In the genomic region with DNA sequence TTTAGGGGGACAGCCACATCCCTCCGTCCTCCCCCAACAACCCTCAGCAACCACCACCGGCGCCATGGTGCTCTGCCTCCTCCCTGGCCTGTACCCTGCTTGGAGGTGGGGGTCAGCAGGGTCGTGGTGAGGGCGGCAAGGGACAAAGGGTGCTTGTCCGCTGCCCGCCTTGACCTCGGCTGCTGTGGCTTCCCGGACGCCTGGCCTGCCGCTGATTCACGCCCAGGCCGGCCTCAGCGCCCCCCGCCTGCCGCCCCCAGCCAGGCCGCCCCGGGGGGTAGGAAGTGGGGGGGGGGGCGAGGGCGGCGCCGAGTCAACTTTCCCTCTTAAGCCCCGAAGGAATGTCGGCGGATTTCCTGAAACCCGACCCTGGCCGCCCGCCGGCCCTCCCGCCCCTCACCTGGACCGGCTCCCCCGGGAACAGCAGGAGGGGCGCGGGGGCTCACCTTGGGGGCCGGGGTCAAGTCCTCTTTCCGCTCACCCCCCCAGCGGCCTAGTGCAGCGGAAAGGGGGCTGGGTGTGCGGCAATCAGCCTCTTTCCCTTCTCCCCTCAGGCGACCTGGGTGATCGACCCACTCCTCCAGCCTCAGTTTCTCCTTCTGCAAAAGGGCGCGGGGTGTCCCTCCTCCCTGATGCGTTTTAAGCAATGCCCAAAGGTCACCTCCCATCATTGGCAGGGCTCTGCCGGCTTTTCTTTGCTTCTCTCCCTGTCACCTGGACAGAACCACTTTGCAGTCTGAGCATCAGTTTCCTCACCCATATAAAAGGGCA, we compare ENCODE assay signal across 1 cellular context.
TF ChIP-seq lines count a peak whose summit lies in the region.

No MANE protein-coding gene starts in this region.

TF ChIP-seq in HepG2, 621 proteins besides CTCF, POLR2A, EP300 and RAD21 (continued from another document and continues in another):
- TF ChIP-seq, protein P1, sequence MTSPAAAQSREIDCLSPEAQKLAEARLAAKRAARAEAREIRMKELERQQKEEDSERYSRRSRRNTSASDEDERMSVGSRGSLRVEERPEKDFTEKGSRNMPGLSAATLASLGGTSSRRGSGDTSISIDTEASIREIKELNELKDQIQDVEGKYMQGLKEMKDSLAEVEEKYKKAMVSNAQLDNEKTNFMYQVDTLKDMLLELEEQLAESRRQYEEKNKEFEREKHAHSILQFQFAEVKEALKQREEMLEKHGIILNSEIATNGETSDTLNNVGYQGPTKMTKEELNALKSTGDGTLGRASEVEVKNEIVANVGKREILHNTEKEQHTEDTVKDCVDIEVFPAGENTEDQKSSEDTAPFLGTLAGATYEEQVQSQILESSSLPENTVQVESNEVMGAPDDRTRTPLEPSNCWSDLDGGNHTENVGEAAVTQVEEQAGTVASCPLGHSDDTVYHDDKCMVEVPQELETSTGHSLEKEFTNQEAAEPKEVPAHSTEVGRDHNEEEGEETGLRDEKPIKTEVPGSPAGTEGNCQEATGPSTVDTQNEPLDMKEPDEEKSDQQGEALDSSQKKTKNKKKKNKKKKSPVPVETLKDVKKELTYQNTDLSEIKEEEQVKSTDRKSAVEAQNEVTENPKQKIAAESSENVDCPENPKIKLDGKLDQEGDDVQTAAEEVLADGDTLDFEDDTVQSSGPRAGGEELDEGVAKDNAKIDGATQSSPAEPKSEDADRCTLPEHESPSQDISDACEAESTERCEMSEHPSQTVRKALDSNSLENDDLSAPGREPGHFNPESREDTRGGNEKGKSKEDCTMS (CRISPR knock-in tag; conservative IDR thresholded peaks at IDR 0.05) = no peak
- TF ChIP-seq ZNF816 (CRISPR knock-in tag; IDR thresholded peaks at IDR 0.05; ENCODE audit: borderline replicate concordance) (no peak), YEATS2 (CRISPR knock-in tag; IDR thresholded peaks at IDR 0.05; ENCODE audit: borderline replicate concordance) (no peak), ZNF225 (CRISPR knock-in tag; IDR thresholded peaks at IDR 0.05) (no peak), ZNF101 (CRISPR knock-in tag; IDR thresholded peaks at IDR 0.05; ENCODE audit: borderline replicate concordance, low read depth) (no peak), PHF21A (CRISPR knock-in tag; IDR thresholded peaks at IDR 0.05) (peak; percentile 92), ETV6 (CRISPR knock-in tag; conservative IDR thresholded peaks at IDR 0.05) (0 out of 2 replicates have a peak, but pooled peaks have one; percentile 7), KDM1A (CRISPR knock-in tag; IDR thresholded peaks at IDR 0.05) (0 out of 2 replicates have a peak, but pooled peaks have one; percentile 7), ZNF577 (CRISPR knock-in tag; IDR thresholded peaks at IDR 0.05; ENCODE audit: borderline replicate concordance, low read depth) (no peak), MIXL1 (CRISPR knock-in tag; IDR thresholded peaks at IDR 0.05) (no peak), EZH2 (conservative IDR thresholded peaks at IDR 0.05; ENCODE audit: low read depth, low read length) (no peak), DPF2 (CRISPR knock-in tag; IDR thresholded peaks at IDR 0.05; ENCODE audit: borderline replicate concordance, low read depth) (peak; percentile 53; the same call in 1 of the 2 replicates), CC2D1A (CRISPR knock-in tag; IDR thresholded peaks at IDR 0.05) (no peak), KAT8 (CRISPR knock-in tag; IDR thresholded peaks at IDR 0.05) (no peak), ZNF550 (CRISPR knock-in tag; IDR thresholded peaks at IDR 0.05; ENCODE audit: borderline replicate concordance) (0 out of 2 replicates have a peak, but pooled peaks have one; percentile 12), ZNF329 (CRISPR knock-in tag; IDR thresholded peaks at IDR 0.05; ENCODE audit: low read depth) (no peak), TARDBP (CRISPR knock-in tag; IDR thresholded peaks at IDR 0.05) (peak; percentile 91; the same call in 1 of the 2 replicates), NCOA2 (CRISPR knock-in tag; IDR thresholded peaks at IDR 0.05) (peak; percentile 84), ZNF713 (CRISPR knock-in tag; IDR thresholded peaks at IDR 0.05) (no peak), ZZZ3 (CRISPR knock-in tag; IDR thresholded peaks at IDR 0.05; ENCODE audit: borderline replicate concordance) (no peak), CREB1 (IDR thresholded peaks at IDR 0.05) (no peak), CREB1 (CRISPR knock-in tag; IDR thresholded peaks at IDR 0.05) (no peak), ZNF670 (CRISPR knock-in tag; IDR thresholded peaks at IDR 0.05; ENCODE audit: borderline replicate concordance) (no peak), TBX2 (CRISPR knock-in tag; IDR thresholded peaks at IDR 0.05; ENCODE audit: borderline replicate concordance) (peak; percentile 91), MIER3 (CRISPR knock-in tag; IDR thresholded peaks at IDR 0.05; ENCODE audit: borderline replicate concordance) (peak; percentile 40; the same call in 1 of the 2 replicates), ZNF639 (CRISPR knock-in tag; conservative IDR thresholded peaks at IDR 0.05) (peak; percentile 82; the same call in 1 of the 2 replicates), ZNF382 (CRISPR knock-in tag; IDR thresholded peaks at IDR 0.05; ENCODE audit: borderline replicate concordance) (no peak), ZNF33A (CRISPR knock-in tag; IDR thresholded peaks at IDR 0.05; ENCODE audit: borderline replicate concordance) (no peak), NFE2L2 (IDR thresholded peaks at IDR 0.05; ENCODE audit: low read length) (no peak), ZNF607 (CRISPR knock-in tag; IDR thresholded peaks at IDR 0.05; ENCODE audit: borderline replicate concordance) (no peak), MAFG (CRISPR knock-in tag; IDR thresholded peaks at IDR 0.05) (no peak), TOPORS (CRISPR knock-in tag; IDR thresholded peaks at IDR 0.05) (no peak), BRF2 (CRISPR knock-in tag; IDR thresholded peaks at IDR 0.05) (no peak), ZNF883 (CRISPR knock-in tag; IDR thresholded peaks at IDR 0.05; ENCODE audit: not compliant biosample characterization) (peak; percentile 58), ARNT (IDR thresholded peaks at IDR 0.05) (no peak), TBP (CRISPR knock-in tag; IDR thresholded peaks at IDR 0.05) (no peak)
- TF ChIP-seq, protein P2, sequence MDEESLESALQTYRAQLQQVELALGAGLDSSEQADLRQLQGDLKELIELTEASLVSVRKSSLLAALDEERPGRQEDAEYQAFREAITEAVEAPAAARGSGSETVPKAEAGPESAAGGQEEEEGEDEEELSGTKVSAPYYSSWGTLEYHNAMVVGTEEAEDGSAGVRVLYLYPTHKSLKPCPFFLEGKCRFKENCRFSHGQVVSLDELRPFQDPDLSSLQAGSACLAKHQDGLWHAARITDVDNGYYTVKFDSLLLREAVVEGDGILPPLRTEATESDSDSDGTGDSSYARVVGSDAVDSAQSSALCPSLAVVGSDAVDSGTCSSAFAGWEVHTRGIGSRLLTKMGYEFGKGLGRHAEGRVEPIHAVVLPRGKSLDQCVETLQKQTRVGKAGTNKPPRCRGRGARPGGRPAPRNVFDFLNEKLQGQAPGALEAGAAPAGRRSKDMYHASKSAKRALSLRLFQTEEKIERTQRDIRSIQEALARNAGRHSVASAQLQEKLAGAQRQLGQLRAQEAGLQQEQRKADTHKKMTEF (CRISPR knock-in tag; IDR thresholded peaks at IDR 0.05) = peak; percentile 95; the same call in 1 of the 2 replicates
- TF ChIP-seq, protein P3, sequence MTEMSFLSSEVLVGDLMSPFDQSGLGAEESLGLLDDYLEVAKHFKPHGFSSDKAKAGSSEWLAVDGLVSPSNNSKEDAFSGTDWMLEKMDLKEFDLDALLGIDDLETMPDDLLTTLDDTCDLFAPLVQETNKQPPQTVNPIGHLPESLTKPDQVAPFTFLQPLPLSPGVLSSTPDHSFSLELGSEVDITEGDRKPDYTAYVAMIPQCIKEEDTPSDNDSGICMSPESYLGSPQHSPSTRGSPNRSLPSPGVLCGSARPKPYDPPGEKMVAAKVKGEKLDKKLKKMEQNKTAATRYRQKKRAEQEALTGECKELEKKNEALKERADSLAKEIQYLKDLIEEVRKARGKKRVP (CRISPR knock-in tag; IDR thresholded peaks at IDR 0.05) = 0 out of 4 replicates have a peak, but pooled peaks of 1 of the 2 experiments have one; percentile 54
- TF ChIP-seq, protein P4, sequence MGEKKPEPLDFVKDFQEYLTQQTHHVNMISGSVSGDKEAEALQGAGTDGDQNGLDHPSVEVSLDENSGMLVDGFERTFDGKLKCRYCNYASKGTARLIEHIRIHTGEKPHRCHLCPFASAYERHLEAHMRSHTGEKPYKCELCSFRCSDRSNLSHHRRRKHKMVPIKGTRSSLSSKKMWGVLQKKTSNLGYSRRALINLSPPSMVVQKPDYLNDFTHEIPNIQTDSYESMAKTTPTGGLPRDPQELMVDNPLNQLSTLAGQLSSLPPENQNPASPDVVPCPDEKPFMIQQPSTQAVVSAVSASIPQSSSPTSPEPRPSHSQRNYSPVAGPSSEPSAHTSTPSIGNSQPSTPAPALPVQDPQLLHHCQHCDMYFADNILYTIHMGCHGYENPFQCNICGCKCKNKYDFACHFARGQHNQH (CRISPR knock-in tag; IDR thresholded peaks at IDR 0.05) = peak; percentile 44
- TF ChIP-seq, protein P5, sequence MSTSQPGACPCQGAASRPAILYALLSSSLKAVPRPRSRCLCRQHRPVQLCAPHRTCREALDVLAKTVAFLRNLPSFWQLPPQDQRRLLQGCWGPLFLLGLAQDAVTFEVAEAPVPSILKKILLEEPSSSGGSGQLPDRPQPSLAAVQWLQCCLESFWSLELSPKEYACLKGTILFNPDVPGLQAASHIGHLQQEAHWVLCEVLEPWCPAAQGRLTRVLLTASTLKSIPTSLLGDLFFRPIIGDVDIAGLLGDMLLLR (CRISPR knock-in tag; IDR thresholded peaks at IDR 0.05) = 0 out of 2 replicates have a peak, but pooled peaks have one; percentile 15
- TF ChIP-seq, protein P6, sequence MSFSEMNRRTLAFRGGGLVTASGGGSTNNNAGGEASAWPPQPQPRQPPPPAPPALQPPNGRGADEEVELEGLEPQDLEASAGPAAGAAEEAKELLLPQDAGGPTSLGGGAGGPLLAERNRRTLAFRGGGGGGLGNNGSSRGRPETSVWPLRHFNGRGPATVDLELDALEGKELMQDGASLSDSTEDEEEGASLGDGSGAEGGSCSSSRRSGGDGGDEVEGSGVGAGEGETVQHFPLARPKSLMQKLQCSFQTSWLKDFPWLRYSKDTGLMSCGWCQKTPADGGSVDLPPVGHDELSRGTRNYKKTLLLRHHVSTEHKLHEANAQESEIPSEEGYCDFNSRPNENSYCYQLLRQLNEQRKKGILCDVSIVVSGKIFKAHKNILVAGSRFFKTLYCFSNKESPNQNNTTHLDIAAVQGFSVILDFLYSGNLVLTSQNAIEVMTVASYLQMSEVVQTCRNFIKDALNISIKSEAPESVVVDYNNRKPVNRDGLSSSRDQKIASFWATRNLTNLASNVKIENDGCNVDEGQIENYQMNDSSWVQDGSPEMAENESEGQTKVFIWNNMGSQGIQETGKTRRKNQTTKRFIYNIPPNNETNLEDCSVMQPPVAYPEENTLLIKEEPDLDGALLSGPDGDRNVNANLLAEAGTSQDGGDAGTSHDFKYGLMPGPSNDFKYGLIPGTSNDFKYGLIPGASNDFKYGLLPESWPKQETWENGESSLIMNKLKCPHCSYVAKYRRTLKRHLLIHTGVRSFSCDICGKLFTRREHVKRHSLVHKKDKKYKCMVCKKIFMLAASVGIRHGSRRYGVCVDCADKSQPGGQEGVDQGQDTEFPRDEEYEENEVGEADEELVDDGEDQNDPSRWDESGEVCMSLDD (CRISPR knock-in tag; IDR thresholded peaks at IDR 0.05; ENCODE audit: borderline replicate concordance) = peak; percentile 92
- TF ChIP-seq, protein P7, sequence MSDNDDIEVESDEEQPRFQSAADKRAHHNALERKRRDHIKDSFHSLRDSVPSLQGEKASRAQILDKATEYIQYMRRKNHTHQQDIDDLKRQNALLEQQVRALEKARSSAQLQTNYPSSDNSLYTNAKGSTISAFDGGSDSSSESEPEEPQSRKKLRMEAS (IDR thresholded peaks at IDR 0.05) = peak; percentile 67
- TF ChIP-seq, protein P8, sequence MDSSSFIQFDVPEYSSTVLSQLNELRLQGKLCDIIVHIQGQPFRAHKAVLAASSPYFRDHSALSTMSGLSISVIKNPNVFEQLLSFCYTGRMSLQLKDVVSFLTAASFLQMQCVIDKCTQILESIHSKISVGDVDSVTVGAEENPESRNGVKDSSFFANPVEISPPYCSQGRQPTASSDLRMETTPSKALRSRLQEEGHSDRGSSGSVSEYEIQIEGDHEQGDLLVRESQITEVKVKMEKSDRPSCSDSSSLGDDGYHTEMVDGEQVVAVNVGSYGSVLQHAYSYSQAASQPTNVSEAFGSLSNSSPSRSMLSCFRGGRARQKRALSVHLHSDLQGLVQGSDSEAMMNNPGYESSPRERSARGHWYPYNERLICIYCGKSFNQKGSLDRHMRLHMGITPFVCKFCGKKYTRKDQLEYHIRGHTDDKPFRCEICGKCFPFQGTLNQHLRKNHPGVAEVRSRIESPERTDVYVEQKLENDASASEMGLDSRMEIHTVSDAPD (CRISPR knock-in tag; IDR thresholded peaks at IDR 0.05) = no peak
- TF ChIP-seq, protein P9, sequence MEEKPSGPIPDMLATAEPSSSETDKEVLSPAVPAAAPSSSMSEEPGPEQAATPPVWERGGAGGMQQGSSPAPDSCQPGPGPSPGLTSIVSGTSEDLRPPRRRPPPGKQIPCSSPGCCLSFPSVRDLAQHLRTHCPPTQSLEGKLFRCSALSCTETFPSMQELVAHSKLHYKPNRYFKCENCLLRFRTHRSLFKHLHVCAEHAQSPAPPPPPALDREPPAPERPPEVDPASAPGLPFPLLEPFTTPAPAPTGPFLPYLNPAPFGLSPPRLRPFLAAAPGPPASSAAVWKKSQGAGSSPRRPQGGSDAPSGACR (CRISPR knock-in tag; IDR thresholded peaks at IDR 0.05) = peak; percentile 31; the same call in 1 of the 2 replicates
- TF ChIP-seq, protein P10, sequence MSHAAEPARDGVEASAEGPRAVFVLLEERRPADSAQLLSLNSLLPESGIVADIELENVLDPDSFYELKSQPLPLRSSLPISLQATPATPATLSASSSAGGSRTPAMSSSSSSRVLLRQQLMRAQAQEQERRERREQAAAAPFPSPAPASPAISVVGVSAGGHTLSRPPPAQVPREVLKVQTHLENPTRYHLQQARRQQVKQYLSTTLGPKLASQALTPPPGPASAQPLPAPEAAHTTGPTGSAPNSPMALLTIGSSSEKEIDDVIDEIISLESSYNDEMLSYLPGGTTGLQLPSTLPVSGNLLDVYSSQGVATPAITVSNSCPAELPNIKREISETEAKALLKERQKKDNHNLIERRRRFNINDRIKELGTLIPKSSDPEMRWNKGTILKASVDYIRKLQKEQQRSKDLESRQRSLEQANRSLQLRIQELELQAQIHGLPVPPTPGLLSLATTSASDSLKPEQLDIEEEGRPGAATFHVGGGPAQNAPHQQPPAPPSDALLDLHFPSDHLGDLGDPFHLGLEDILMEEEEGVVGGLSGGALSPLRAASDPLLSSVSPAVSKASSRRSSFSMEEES (CRISPR knock-in tag; IDR thresholded peaks at IDR 0.05) = 0 out of 2 replicates have a peak, but pooled peaks have one; percentile 31
